ENCODE assay signal across 11 cellular contexts in genomic region chr10:6383099-6383812, GRCh38.
A peak's percentile ranks its signal among the peaks of the same experiment; 100 is the strongest.
DNase-seq lines count a peak whose midpoint lies in the region; ATAC-seq, FAIRE-seq and TF ChIP-seq lines count a peak whose summit lies in the region.
"Had no signal": no experiment of that assay in that cellular context is flagged by ENCODE, and none has a peak within 500 bp of the region (broad histone marks: within the 10 kb centered on the region; RNA-seq: fewer than 3 reads in every experiment).

No MANE protein-coding gene starts in this region.

- H3K36me3 ChIP-seq in testis (ENCODE audit: low read depth, missing control alignments), result no peaks in the 10 kb centered on the region
- no peaks in the 10 kb centered on the region for H3K36me3 ChIP-seq in pancreas
- H3K36me3 ChIP-seq: cardiac muscle cell had no signal

- H3K9me3 Mint-ChIP-seq in HFFc6, result peaks cover 29% of the 10 kb centered on the region

- intact Hi-C loops in testis (cut with DNase I; ENCODE audit: low total_unique reads), result no loop called here
- intact Hi-C loops in pancreas (cut with DNase I), result no loop called here

- ATAC-seq in HG03469 (IDR thresholded peaks at IDR 0.05; ENCODE audit: unreplicated experiment) (no peak), pancreas (no peak)

- peaks cover under 1% of the 10 kb centered on the region; the same call in 1 of the 2 replicates for H3K27me3 Mint-ChIP-seq in HFFc6 (ENCODE audit: insufficient read depth)

- H3K4me3 Mint-ChIP-seq in HFFc6, result no peak overlapping the region

- H3K4me3 ChIP-seq in testis (no peak overlapping the region), pancreas (no peak overlapping the region)
- H3K4me3 ChIP-seq: cardiac muscle cell, skin epidermis had no signal

- DNase-seq in HFFc6 (peak; percentile 30), cerebellum (ENCODE audit: low spot score) (peak; percentile 20), testis (no peak), pancreas (no peak), GM10266 (ENCODE audit: extremely low spot score) (no peak)
- DNase-seq: activated CD4-positive, alpha-beta T cell treated with anti-CD3 and anti-CD28 coated beads for 4 hours had no signal

- H3K36me3 Mint-ChIP-seq in HFFc6 (ENCODE audit: low read depth), result peaks cover 19% of the 10 kb centered on the region

- no peaks in the 10 kb centered on the region for H3K27me3 ChIP-seq in layer of hippocampus (ENCODE audit: control insufficient read depth, insufficient read depth, low read length)
- no peaks in the 10 kb centered on the region for H3K27me3 ChIP-seq in testis
- no peaks in the 10 kb centered on the region for H3K27me3 ChIP-seq in pancreas
- H3K27me3 ChIP-seq: cardiac muscle cell had no signal

- H3K9me3 ChIP-seq in testis (no peaks in the 10 kb centered on the region), pancreas (no peaks in the 10 kb centered on the region)

- no peak for FAIRE-seq in pancreas (lab: Jason Lieb, UNC)

- H3K27ac ChIP-seq in layer of hippocampus (ENCODE audit: low read depth, low read length), result peak overlapping the region; percentile 86
- peak overlapping the region; percentile 90 for H3K27ac ChIP-seq in temporal lobe (ENCODE audit: low read depth, low read length)
- peak overlapping the region in 1 of 2 donors; percentile 48 for H3K27ac ChIP-seq in testis
- no peak overlapping the region for H3K27ac ChIP-seq in pancreas
- H3K27ac ChIP-seq: cardiac muscle cell had no signal

- H3K27ac Mint-ChIP-seq in HFFc6, result no peak overlapping the region; the same call in 1 of the 2 replicates

- TF ChIP-seq POLR2A in testis (IDR thresholded peaks at IDR 0.05), result no peak

- H3K4me1 ChIP-seq in testis, result no peaks in the 10 kb centered on the region
- H3K4me1 ChIP-seq in pancreas, result no peaks in the 10 kb centered on the region

- peaks cover 26% of the 10 kb centered on the region for H3K4me1 Mint-ChIP-seq in HFFc6 (ENCODE audit: low read depth)

- TF ChIP-seq CTCF in HFFc6 (IDR thresholded peaks at IDR 0.05), result no peak
- TF ChIP-seq CTCF in testis (IDR thresholded peaks at IDR 0.05), result no peak
- TF ChIP-seq CTCF in pancreas (IDR thresholded peaks at IDR 0.05), result no peak
- TF ChIP-seq CTCF in GM10266 (IDR thresholded peaks at IDR 0.05; ENCODE audit: control insufficient read depth, insufficient read depth, low read depth, missing control alignments), result no peak

- 65 to 73% methylated on average over 8 of the region's 8 CpGs for WGBS in testis, 2 donors
- WGBS in pancreas, 2 donors, result 76 to 83% methylated on average over 8 of the region's 8 CpGs

Comparison
In these comparisons a context has a peak if more than half of its experiments do, and no peak if none do; other contexts are left out.
1. DNase-seq: peak in HFFc6 (single experiment) and cerebellum (single experiment); none in testis (single experiment), pancreas (0 of 6) and GM10266 (single experiment).
2. H3K27ac ChIP-seq: peak in layer of hippocampus (single experiment) and temporal lobe (single experiment); none in pancreas (0 of 4).